Comparison of ENCODE assay signal across 8 cellular contexts in the genomic region with DNA sequence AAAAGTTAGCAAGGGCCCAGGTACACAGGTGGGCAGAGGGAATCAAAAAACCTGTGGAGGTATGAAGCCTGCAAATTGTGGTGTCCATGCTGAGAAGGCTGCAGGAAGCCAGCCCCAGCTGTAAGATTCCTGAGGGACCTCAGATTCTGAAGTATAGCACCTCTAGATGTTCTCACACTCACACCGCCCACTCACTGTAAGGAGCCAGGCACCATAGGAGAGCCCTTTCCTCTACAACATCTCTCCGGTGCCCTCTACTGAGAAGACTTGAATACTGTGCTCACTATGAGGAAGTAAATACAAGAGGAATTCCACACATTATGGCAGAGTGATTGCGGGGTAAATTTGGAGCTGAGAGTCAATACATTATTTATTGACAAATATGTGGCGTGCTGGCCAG.
A peak's percentile ranks its signal among the peaks of the same experiment; 100 is the strongest.
DNase-seq lines count a peak whose midpoint lies in the region; ATAC-seq, FAIRE-seq and TF ChIP-seq lines count a peak whose summit lies in the region.
"Not testable (repeated sequence)": the region's sequence is repeated elsewhere in the genome, so short reads cannot be mapped to it uniquely, and the experiment has no call there.

No MANE protein-coding gene starts in this region.

- H2AFZ ChIP-seq in SK-N-SH (ENCODE audit: low read depth) = not testable (repeated sequence)

- not testable (repeated sequence) for TF ChIP-seq EP300 in SK-N-SH (IDR thresholded peaks at IDR 0.05; ENCODE audit: borderline replicate concordance in 1 of 2, low read depth in 1 of 2, low read length in 1 of 2)

- H3K79me2 ChIP-seq in SK-N-SH (ENCODE audit: insufficient read depth) = not testable (repeated sequence)

- not testable (repeated sequence) for H3K9me3 ChIP-seq in SK-N-SH

- FAIRE-seq in D721Med (lab: Jason Lieb, UNC) = not testable (repeated sequence)

- CTCF ChIA-PET in SK-N-SH (lab: Yijun Ruan, JAX) = not testable (repeated sequence)

- not testable (repeated sequence) for DNase-seq in D721Med (ENCODE audit: insufficient read length, low spot score); SK-N-SH
- DNase-seq in NCI-H1092 (lab: John Stamatoyannopoulos, UW) (peak; percentile 0), T47D (ENCODE audit: low read depth in 1 of 2, low spot score in 1 of 2) (peak; percentile 6 to 73), islet precursor cell (peak; percentile 82)
- peak; percentile 40 for DNase-seq in stimulated activated CD4-positive, alpha-beta T cell treated with anti-CD3 and anti-CD28 coated beads, Interleukin-15, amount 100 ng/mL, for 24 hours

- POLR2A ChIA-PET in SK-N-SH (lab: Yijun Ruan, JAX) = not testable (repeated sequence)

- in situ Hi-C loops in T47D (cut with HindIII; ENCODE audit: low pct_unique_long_range_greater_than_20kb, low sequenced_read_pairs) = not testable (repeated sequence)

- TF ChIP-seq RAD21 in SK-N-SH (IDR thresholded peaks at IDR 0.05; ENCODE audit: low read length) = peak; percentile 41; the same call in 1 of the 2 replicates

- not testable (repeated sequence) for H3K27ac ChIP-seq in SK-N-SH (ENCODE audit: low read depth in 2 of 2, low read length in 1 of 2)

- H3K4me2 ChIP-seq in SK-N-SH = not testable (repeated sequence)

- not testable (repeated sequence) for H3K36me3 ChIP-seq in SK-N-SH (replicated peaks in 1 of 2; ENCODE audit: control insufficient read depth in 1 of 2, insufficient read depth in 2 of 2, low read length in 1 of 2)

- not testable (repeated sequence) for H3K27me3 ChIP-seq in SK-N-SH (ENCODE audit: insufficient read depth)

- ATAC-seq in GM19043 (IDR thresholded peaks at IDR 0.05; ENCODE audit: low read depth, unreplicated experiment) = peak; percentile 70
- ATAC-seq in HG02973 (IDR thresholded peaks at IDR 0.05; ENCODE audit: unreplicated experiment) = peak; percentile 94

- 52% methylated on average over 4 of the region's 4 CpGs for WGBS in SK-N-SH (ENCODE audit: low lambda C conversion rate)

- H4K20me1 ChIP-seq in SK-N-SH (ENCODE audit: insufficient read depth) = not testable (repeated sequence)

- TF ChIP-seq CTCF in D721Med (IDR thresholded peaks at IDR 0.05; ENCODE audit: insufficient read depth, missing control alignments) (peak; percentile 2), SK-N-SH (IDR thresholded peaks at IDR 0.05) (peak; percentile 39; the same call in 1 of the 2 replicates)

- H3K9me2 ChIP-seq in SK-N-SH = not testable (repeated sequence)

- H3K4me3 ChIP-seq in SK-N-SH (ENCODE audit: low read depth in 2 of 2, low read length in 1 of 2) = not testable (repeated sequence)

- not testable (repeated sequence) for H3K9ac ChIP-seq in SK-N-SH

- H3F3A ChIP-seq in SK-N-SH (replicated peaks; ENCODE audit: insufficient read depth) = not testable (repeated sequence)

- H3K4me1 ChIP-seq in SK-N-SH (ENCODE audit: control insufficient read depth in 1 of 2, insufficient read depth in 2 of 2, low read depth in 1 of 2, low read length in 1 of 2) = not testable (repeated sequence)

TF ChIP-seq in SK-N-SH, 30 proteins besides CTCF, POLR2A, EP300 and RAD21:
- TF ChIP-seq ELF1 (IDR thresholded peaks at IDR 0.05) = peak; percentile 33; the same call in 1 of the 2 replicates
TF ChIP-seq in SK-N-SH: peak in this region for 1; not testable (repeated sequence) for 29.
